ENCODE assay signal across 16 cellular contexts in the genomic region with DNA sequence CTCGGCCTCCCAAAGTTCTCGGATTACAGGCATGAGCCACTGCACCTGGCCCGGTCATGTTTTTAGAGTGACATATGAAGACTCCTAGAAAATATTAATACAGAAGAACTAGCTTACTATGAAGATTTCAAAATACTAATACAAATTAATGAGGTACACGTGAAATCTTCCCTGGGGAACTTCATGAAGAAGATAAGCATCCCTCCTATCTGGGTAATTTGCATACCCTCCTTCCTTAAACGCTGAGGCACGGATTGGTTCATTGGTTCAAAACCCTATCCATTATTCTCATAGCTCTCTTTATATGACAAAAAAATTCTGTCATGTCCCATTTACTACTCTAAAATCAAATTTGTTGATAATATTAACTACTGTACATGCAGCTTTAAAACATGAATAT.
DNase-seq lines count a peak whose midpoint lies in the region; ATAC-seq and TF ChIP-seq lines count a peak whose summit lies in the region.
"Had no signal": no experiment of that assay in that cellular context is flagged by ENCODE, and none has a peak within 500 bp of the region (broad histone marks: within the 10 kb centered on the region; RNA-seq: fewer than 3 reads in every experiment).

No MANE protein-coding gene starts in this region.

- H3K4me3 Mint-ChIP-seq in stimulated activated effector memory CD8-positive, alpha-beta T cell treated with anti-CD3 and anti-CD28 coated beads, Interleukin-12 subunit alpha, Interleukin-12 subunit beta, amount 100 ng/mL, for 72 hours, result no peak overlapping the region

- CTCF ChIA-PET in SK-N-SH (lab: Yijun Ruan, JAX), result interaction anchor here (1.0 to 2.9 kb wide), 5 partner anchors 11 to 81 kb away, joined by 3 to 18 read pairs (median 7); no protein-coding TSS in a partner anchor

- no peak for TF ChIP-seq RAD21 in SK-N-SH (IDR thresholded peaks at IDR 0.05; ENCODE audit: low read length)

- H3K9me3 Mint-ChIP-seq in stimulated activated effector memory CD8-positive, alpha-beta T cell treated with anti-CD3 and anti-CD28 coated beads, Interleukin-12 subunit alpha, Interleukin-12 subunit beta, amount 100 ng/mL, for 72 hours, result no peaks in the 10 kb centered on the region

- no peak for TF ChIP-seq EP300 in SK-N-SH (IDR thresholded peaks at IDR 0.05; ENCODE audit: borderline replicate concordance in 1 of 2, low read depth in 1 of 2, low read length in 1 of 2)

- H3K4me1 Mint-ChIP-seq in stimulated activated effector memory CD8-positive, alpha-beta T cell treated with anti-CD3 and anti-CD28 coated beads, Interleukin-12 subunit alpha, Interleukin-12 subunit beta, amount 100 ng/mL, for 72 hours, result peaks cover 56% of the 10 kb centered on the region

- intact Hi-C loops in right cardiac atrium (cut with DNase I), result no loop called here

- POLR2A ChIA-PET in SK-N-SH (lab: Yijun Ruan, JAX), result no interaction called here

- no peaks in the 10 kb centered on the region for H3K9me3 ChIP-seq in SK-N-SH
- H3K9me3 ChIP-seq in SU-DHL-6 (ENCODE audit: insufficient read depth, low read length), result no peaks in the 10 kb centered on the region
- no peaks in the 10 kb centered on the region for H3K9me3 ChIP-seq in right cardiac atrium (ENCODE audit: control insufficient read depth, low read length)

- peak overlapping the region; percentile 92; the same call in 1 of the 2 replicates for H3K9ac ChIP-seq in SK-N-SH
- no peak overlapping the region for H3K9ac ChIP-seq in SU-DHL-6 (ENCODE audit: low read length)

- ATAC-seq in SK-N-SH treated with all-trans-retinoic acid at 6 μM for 48 hours (no peak), right cardiac atrium (no peak)
- no peak for ATAC-seq in stimulated activated effector memory CD8-positive, alpha-beta T cell treated with anti-CD3 and anti-CD28 coated beads, Interleukin-12 subunit alpha, Interleukin-12 subunit beta, amount 100 ng/mL, for 72 hours

- H3K36me3 Mint-ChIP-seq in stimulated activated effector memory CD8-positive, alpha-beta T cell treated with anti-CD3 and anti-CD28 coated beads, Interleukin-12 subunit alpha, Interleukin-12 subunit beta, amount 100 ng/mL, for 72 hours, result no peaks in the 10 kb centered on the region

- TF ChIP-seq CTCF in SK-N-SH (IDR thresholded peaks at IDR 0.05) (no peak), SU-DHL-6 (IDR thresholded peaks at IDR 0.05; ENCODE audit: insufficient read depth, low read length, poor library complexity, severe bottlenecking) (no peak)

- H4K20me1 ChIP-seq in SK-N-SH (ENCODE audit: insufficient read depth) (no peaks in the 10 kb centered on the region), SU-DHL-6 (ENCODE audit: low read depth, low read length) (no peaks in the 10 kb centered on the region)

- H3K4me3 ChIP-seq in SK-N-SH (ENCODE audit: low read depth in 2 of 2, low read length in 1 of 2) (peak overlapping the region; percentile 43 to 53; a peak in 3 of 4 replicates), GM08714 (ENCODE audit: low read length) (peak overlapping the region; percentile 99), SU-DHL-6 (ENCODE audit: insufficient read depth, low read length, poor library complexity, severe bottlenecking) (no peak overlapping the region), right cardiac atrium (ENCODE audit: low read length) (no peak overlapping the region)

- peak overlapping the region; percentile 59 for H3K4me2 ChIP-seq in SK-N-SH
- peak overlapping the region; percentile 78 for H3K4me2 ChIP-seq in SU-DHL-6 (ENCODE audit: low read depth, low read length, poor library complexity, severe bottlenecking)

- H3K27me3 ChIP-seq in SK-N-SH (ENCODE audit: insufficient read depth), result no peaks in the 10 kb centered on the region
- H3K27me3 ChIP-seq in SU-DHL-6 (ENCODE audit: low read length), result no peaks in the 10 kb centered on the region
- no peaks in the 10 kb centered on the region for H3K27me3 ChIP-seq in right cardiac atrium (ENCODE audit: control insufficient read depth, insufficient read depth)

- H3K9me2 ChIP-seq in SK-N-SH, result no peaks in the 10 kb centered on the region
- no peaks in the 10 kb centered on the region for H3K9me2 ChIP-seq in SU-DHL-6 (replicated peaks; ENCODE audit: insufficient read depth, low read length)

- H3K79me2 ChIP-seq in SK-N-SH (ENCODE audit: insufficient read depth) (peaks cover 78% of the 10 kb centered on the region), SU-DHL-6 (ENCODE audit: insufficient read depth, low read length) (peaks cover 9% of the 10 kb centered on the region; the same call in 1 of the 2 replicates)

- no peak overlapping the region for H3K27ac Mint-ChIP-seq in stimulated activated effector memory CD8-positive, alpha-beta T cell treated with anti-CD3 and anti-CD28 coated beads, Interleukin-12 subunit alpha, Interleukin-12 subunit beta, amount 100 ng/mL, for 72 hours

- H3K36me3 ChIP-seq in SK-N-SH (replicated peaks in 1 of 2; ENCODE audit: control insufficient read depth in 1 of 2, insufficient read depth in 2 of 2, low read length in 1 of 2), result peaks cover 2 to 44% of the 10 kb centered on the region in 2 experiments
- peaks cover 9% of the 10 kb centered on the region for H3K36me3 ChIP-seq in SU-DHL-6 (ENCODE audit: low read length)

- H3F3A ChIP-seq in SK-N-SH (replicated peaks; ENCODE audit: insufficient read depth) (peaks cover 64% of the 10 kb centered on the region), SU-DHL-6 (ENCODE audit: insufficient read depth) (peaks cover 33% of the 10 kb centered on the region)

- no peak overlapping the region for H2AFZ ChIP-seq in SK-N-SH (ENCODE audit: low read depth)
- H2AFZ ChIP-seq in SU-DHL-6 (ENCODE audit: low read depth, low read length, severe bottlenecking), result no peak overlapping the region

- H3K27ac ChIP-seq in SK-N-SH (ENCODE audit: low read depth in 2 of 2, low read length in 1 of 2) (peak overlapping the region; percentile 92 to 100; a peak in 3 of 4 replicates), SU-DHL-6 (ENCODE audit: low read depth, low read length) (no peak overlapping the region), right cardiac atrium (ENCODE audit: low read length) (no peak overlapping the region)
- H3K27ac ChIP-seq: 22Rv1 had no signal

- WGBS in SK-N-SH (ENCODE audit: low lambda C conversion rate), result 60% methylated on average over 6 of the region's 6 CpGs
- WGBS in right cardiac atrium, result 67% methylated on average over 6 of the region's 6 CpGs

- H3K4me1 ChIP-seq in SK-N-SH (ENCODE audit: control insufficient read depth in 1 of 2, insufficient read depth in 2 of 2, low read depth in 1 of 2, low read length in 1 of 2) (peaks cover 4 to 58% of the 10 kb centered on the region in 2 experiments), right cardiac atrium (ENCODE audit: control insufficient read depth, insufficient read depth, low read length) (peaks cover 20% of the 10 kb centered on the region)

- DNase-seq in SK-N-SH, result no peak
- peak; percentile 28 for DNase-seq in germinal center (ENCODE audit: low spot score)
- no peak for DNase-seq in stimulated activated effector memory CD8-positive, alpha-beta T cell treated with anti-CD3 and anti-CD28 coated beads, Interleukin-12 subunit alpha, Interleukin-12 subunit beta, amount 100 ng/mL, for 72 hours (ENCODE audit: low spot score in 2 of 2)
- DNase-seq in right cardiac atrium, result no peak
- no peak for DNase-seq in NCI-H187 (lab: John Stamatoyannopoulos, UW)
- DNase-seq: activated CD8-positive, alpha-beta memory T cell treated with anti-CD3 and anti-CD28 coated beads for 24 hours; aorta; glutamatergic neuron; KG1; NCI-H2081; NK-92 treated with Interleukin-12 subunit alpha and Interleukin-12 subunit beta, amount 100 ng/mL, for 24 hours; SW 1271 had no signal

TF ChIP-seq in SK-N-SH, 30 proteins besides CTCF, POLR2A, EP300 and RAD21 (continues in another document):
- TF ChIP-seq RFX5 (IDR thresholded peaks at IDR 0.05; ENCODE audit: low read length) (no peak), RCOR1 (IDR thresholded peaks at IDR 0.05; ENCODE audit: low read length) (no peak), EZH2phosphoT487 (IDR thresholded peaks at IDR 0.05; ENCODE audit: borderline replicate concordance, low read depth) (no peak)
- TF ChIP-seq, protein P1, sequence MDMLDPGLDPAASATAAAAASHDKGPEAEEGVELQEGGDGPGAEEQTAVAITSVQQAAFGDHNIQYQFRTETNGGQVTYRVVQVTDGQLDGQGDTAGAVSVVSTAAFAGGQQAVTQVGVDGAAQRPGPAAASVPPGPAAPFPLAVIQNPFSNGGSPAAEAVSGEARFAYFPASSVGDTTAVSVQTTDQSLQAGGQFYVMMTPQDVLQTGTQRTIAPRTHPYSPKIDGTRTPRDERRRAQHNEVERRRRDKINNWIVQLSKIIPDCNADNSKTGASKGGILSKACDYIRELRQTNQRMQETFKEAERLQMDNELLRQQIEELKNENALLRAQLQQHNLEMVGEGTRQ (IDR thresholded peaks at IDR 0.05; ENCODE audit: borderline replicate concordance, low read depth, low read length), result no peak

TF ChIP-seq in SK-N-SH treated with all-trans-retinoic acid at 6 μM for 48 hours, 23 proteins besides CTCF, POLR2A, EP300 and RAD21 (continues in another document):
- TF ChIP-seq RARB (CRISPR knock-in tag; IDR thresholded peaks at IDR 0.05) (no peak), ISL1 (CRISPR knock-in tag; IDR thresholded peaks at IDR 0.05) (no peak), TOX (CRISPR knock-in tag; IDR thresholded peaks at IDR 0.05; ENCODE audit: borderline replicate concordance) (no peak), ZNF70 (CRISPR knock-in tag; IDR thresholded peaks at IDR 0.05) (no peak), CSDC2 (CRISPR knock-in tag; IDR thresholded peaks at IDR 0.05) (no peak), ESRRG (CRISPR knock-in tag; IDR thresholded peaks at IDR 0.05) (no peak), OSR1 (CRISPR knock-in tag; IDR thresholded peaks at IDR 0.05) (no peak)
- TF ChIP-seq, protein P2, sequence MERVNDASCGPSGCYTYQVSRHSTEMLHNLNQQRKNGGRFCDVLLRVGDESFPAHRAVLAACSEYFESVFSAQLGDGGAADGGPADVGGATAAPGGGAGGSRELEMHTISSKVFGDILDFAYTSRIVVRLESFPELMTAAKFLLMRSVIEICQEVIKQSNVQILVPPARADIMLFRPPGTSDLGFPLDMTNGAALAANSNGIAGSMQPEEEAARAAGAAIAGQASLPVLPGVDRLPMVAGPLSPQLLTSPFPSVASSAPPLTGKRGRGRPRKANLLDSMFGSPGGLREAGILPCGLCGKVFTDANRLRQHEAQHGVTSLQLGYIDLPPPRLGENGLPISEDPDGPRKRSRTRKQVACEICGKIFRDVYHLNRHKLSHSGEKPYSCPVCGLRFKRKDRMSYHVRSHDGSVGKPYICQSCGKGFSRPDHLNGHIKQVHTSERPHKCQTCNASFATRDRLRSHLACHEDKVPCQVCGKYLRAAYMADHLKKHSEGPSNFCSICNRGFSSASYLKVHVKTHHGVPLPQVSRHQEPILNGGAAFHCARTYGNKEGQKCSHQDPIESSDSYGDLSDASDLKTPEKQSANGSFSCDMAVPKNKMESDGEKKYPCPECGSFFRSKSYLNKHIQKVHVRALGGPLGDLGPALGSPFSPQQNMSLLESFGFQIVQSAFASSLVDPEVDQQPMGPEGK (CRISPR knock-in tag; IDR thresholded peaks at IDR 0.05; ENCODE audit: borderline replicate concordance), result no peak

Comparison
In these comparisons a context has a peak if more than half of its experiments do, and no peak if none do; other contexts are left out.
1. H3K27ac ChIP-seq: peak in SK-N-SH (2 of 2); none in SU-DHL-6 (single experiment) and right cardiac atrium (single experiment).
2. H3K4me3 ChIP-seq: peak in SK-N-SH (2 of 2) and GM08714 (single experiment); none in SU-DHL-6 (single experiment) and right cardiac atrium (single experiment).